15 cellular contexts compared by ENCODE assay signal in the genomic region with DNA sequence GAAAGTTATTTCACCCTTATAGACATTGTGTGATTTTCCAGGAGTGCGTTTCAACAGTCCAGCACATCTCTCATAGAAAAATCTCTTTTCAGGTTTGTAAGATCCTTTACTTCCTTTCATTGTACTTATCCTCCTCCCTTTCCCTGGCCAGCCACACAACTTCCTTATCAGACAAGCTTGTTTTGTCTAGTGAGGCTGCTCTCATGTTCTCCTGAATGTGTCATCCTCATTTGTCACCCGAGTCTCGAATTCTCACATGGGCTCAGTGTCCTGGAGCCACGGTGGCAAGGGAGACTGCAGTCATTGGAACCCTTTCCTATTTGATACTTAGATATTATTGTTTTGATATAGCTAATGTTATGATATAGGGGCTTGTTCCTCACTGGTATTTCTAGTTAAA. TPM values are rescaled to one million over a fixed set of nuclear protein-coding genes. Genes with fewer than 3 reads are reported as not detected.
A peak's percentile ranks its signal among the peaks of the same experiment; 100 is the strongest.
DNase-seq lines count a peak whose midpoint lies in the region; ATAC-seq and TF ChIP-seq lines count a peak whose summit lies in the region.
"Had no signal": no experiment of that assay in that cellular context is flagged by ENCODE, and none has a peak within 500 bp of the region (broad histone marks: within the 10 kb centered on the region; RNA-seq: fewer than 3 reads in every experiment).

No MANE protein-coding gene starts in this region.

- peak overlapping the region in 1 of 2 experiments; percentile 0; a peak in 1 of 4 replicates for H3K4me3 ChIP-seq in SK-N-SH (ENCODE audit: low read depth in 2 of 2, low read length in 1 of 2)
- H3K4me3 ChIP-seq in gastroesophageal sphincter, result no peak overlapping the region
- H3K4me3 ChIP-seq in parathyroid adenoma (ENCODE audit: low read depth, low read length), result peak overlapping the region; percentile 9
- H3K4me3 ChIP-seq: dorsolateral prefrontal cortex, pancreas had no signal

- peak overlapping the region; percentile 66 for H2AFZ ChIP-seq in SK-N-SH (ENCODE audit: low read depth)
- no peak overlapping the region for H2AFZ ChIP-seq in parathyroid adenoma

- POLR2A ChIA-PET in SK-N-SH (lab: Yijun Ruan, JAX), result interaction anchor here (1.2 to 1.5 kb wide), 4 partner anchors 14 to 69 kb away, joined by 3 to 5 read pairs (median 4); no protein-coding TSS in a partner anchor

- CTCF ChIA-PET in SK-N-SH (lab: Yijun Ruan, JAX), result interaction anchor here (0.6 to 2.8 kb wide), 14 partner anchors 8 to 143 kb away, joined by 3 to 20 read pairs (median 4); a partner anchor contains a TSS

- H3K9me3 ChIP-seq in SK-N-SH, result no peaks in the 10 kb centered on the region
- H3K9me3 ChIP-seq in gastroesophageal sphincter, result no peaks in the 10 kb centered on the region
- no peaks in the 10 kb centered on the region for H3K9me3 ChIP-seq in parathyroid adenoma (ENCODE audit: control insufficient read depth, low read length)
- H3K9me3 ChIP-seq: Caco-2, pancreas had no signal

- H3K27me3 ChIP-seq in SK-N-SH (ENCODE audit: insufficient read depth), result no peaks in the 10 kb centered on the region
- no peaks in the 10 kb centered on the region for H3K27me3 ChIP-seq in gastroesophageal sphincter
- no peaks in the 10 kb centered on the region for H3K27me3 ChIP-seq in parathyroid adenoma (ENCODE audit: control insufficient read depth, insufficient read depth, low read length)
- H3K27me3 ChIP-seq: dorsolateral prefrontal cortex, pancreas had no signal

- peaks cover 19% of the 10 kb centered on the region for H3F3A ChIP-seq in SK-N-SH (replicated peaks; ENCODE audit: insufficient read depth)

- WGBS in SK-N-SH (ENCODE audit: low lambda C conversion rate), result 8% methylated on average over 4 of the region's 4 CpGs
- WGBS in gastroesophageal sphincter (ENCODE audit: low coverage in 1 of 2), 2 donors, result 16 to 20% methylated on average over 4 of the region's 4 CpGs

- H3K36me3 ChIP-seq in SK-N-SH (replicated peaks in 1 of 2; ENCODE audit: control insufficient read depth in 1 of 2, insufficient read depth in 2 of 2, low read length in 1 of 2), result peaks cover 6 to 20% of the 10 kb centered on the region in 2 experiments
- no peaks in the 10 kb centered on the region for H3K36me3 ChIP-seq in gastroesophageal sphincter
- H3K36me3 ChIP-seq in parathyroid adenoma (ENCODE audit: control insufficient read depth, insufficient read depth, low read length), result no peaks in the 10 kb centered on the region
- H3K36me3 ChIP-seq: pancreas had no signal

- no peak for TF ChIP-seq POLR2A in gastroesophageal sphincter (IDR thresholded peaks at IDR 0.05)

- ATAC-seq in gastroesophageal sphincter, result no peak
- no peak for ATAC-seq in HG02938 (IDR thresholded peaks at IDR 0.05; ENCODE audit: unreplicated experiment)

- TF ChIP-seq CTCF in SK-N-SH (IDR thresholded peaks at IDR 0.05) (no peak), gastroesophageal sphincter (IDR thresholded peaks at IDR 0.05) (no peak), parathyroid adenoma (IDR thresholded peaks at IDR 0.05) (no peak)

- H3K4me2 ChIP-seq in SK-N-SH (peak overlapping the region; percentile 58), parathyroid adenoma (ENCODE audit: low read length) (peak overlapping the region; percentile 45)

- DNase-seq in GF-D8 (lab: John Stamatoyannopoulos, UW) (peak; percentile 10), SK-N-SH (no peak), 8988T (no peak), HCEC 1CT (no peak), hippocampal formation (lab: John Stamatoyannopoulos, UW) (no peak)
- DNase-seq: activated CD4-positive, alpha-beta T cell treated with anti-CD3 and anti-CD28 coated beads, Interleukin-2, amount 50 U/mL, for 4 hours; activated naive CD4-positive, alpha-beta T cell treated with anti-CD3 and anti-CD28 coated beads, Interleukin-2, amount 50 U/mL, for 16 hours; Caco-2; dorsolateral prefrontal cortex; NCI-H2107; pancreas; SHP77 had no signal

- H3K9ac ChIP-seq in SK-N-SH (peak overlapping the region; percentile 23; the same call in 1 of the 2 replicates), parathyroid adenoma (no peak overlapping the region)

- H3K4me1 ChIP-seq in SK-N-SH (ENCODE audit: control insufficient read depth in 1 of 2, insufficient read depth in 2 of 2, low read depth in 1 of 2, low read length in 1 of 2) (peaks cover 15 to 64% of the 10 kb centered on the region in 2 experiments; a peak in 2 of 4 replicates), gastroesophageal sphincter (peaks cover 0 to 96% (median 31%) of the 10 kb centered on the region in 3 donors), parathyroid adenoma (no peaks in the 10 kb centered on the region)
- H3K4me1 ChIP-seq: Caco-2 had no signal

- TF ChIP-seq RAD21 in SK-N-SH (IDR thresholded peaks at IDR 0.05; ENCODE audit: low read length), result no peak

- H4K20me1 ChIP-seq in SK-N-SH (ENCODE audit: insufficient read depth), result no peaks in the 10 kb centered on the region

- H3K9me2 ChIP-seq in SK-N-SH, result no peaks in the 10 kb centered on the region

- H3K27ac ChIP-seq in SK-N-SH (ENCODE audit: low read depth in 2 of 2, low read length in 1 of 2) (peak overlapping the region; percentile 59 to 91), gastroesophageal sphincter (peak overlapping the region; percentile 80 to 98 (median 94)), parathyroid adenoma (no peak overlapping the region)
- H3K27ac ChIP-seq: pancreas had no signal

- H3K79me2 ChIP-seq in SK-N-SH (ENCODE audit: insufficient read depth) (no peaks in the 10 kb centered on the region), parathyroid adenoma (no peaks in the 10 kb centered on the region)

- no peak for TF ChIP-seq EP300 in SK-N-SH (IDR thresholded peaks at IDR 0.05; ENCODE audit: borderline replicate concordance in 1 of 2, low read depth in 1 of 2, low read length in 1 of 2)
- no peak for TF ChIP-seq EP300 in gastroesophageal sphincter (IDR thresholded peaks at IDR 0.05)

TF ChIP-seq in SK-N-SH, 30 proteins besides CTCF, POLR2A, EP300 and RAD21 (continues in another document):
- no peak for TF ChIP-seq GABPA (IDR thresholded peaks at IDR 0.05; ENCODE audit: low read depth)
- TF ChIP-seq FOXM1 (IDR thresholded peaks at IDR 0.05; ENCODE audit: low read depth), result no peak
- TF ChIP-seq JUND (IDR thresholded peaks at IDR 0.05), result no peak
- TF ChIP-seq, protein P1, sequence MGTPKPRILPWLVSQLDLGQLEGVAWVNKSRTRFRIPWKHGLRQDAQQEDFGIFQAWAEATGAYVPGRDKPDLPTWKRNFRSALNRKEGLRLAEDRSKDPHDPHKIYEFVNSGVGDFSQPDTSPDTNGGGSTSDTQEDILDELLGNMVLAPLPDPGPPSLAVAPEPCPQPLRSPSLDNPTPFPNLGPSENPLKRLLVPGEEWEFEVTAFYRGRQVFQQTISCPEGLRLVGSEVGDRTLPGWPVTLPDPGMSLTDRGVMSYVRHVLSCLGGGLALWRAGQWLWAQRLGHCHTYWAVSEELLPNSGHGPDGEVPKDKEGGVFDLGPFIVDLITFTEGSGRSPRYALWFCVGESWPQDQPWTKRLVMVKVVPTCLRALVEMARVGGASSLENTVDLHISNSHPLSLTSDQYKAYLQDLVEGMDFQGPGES (IDR thresholded peaks at IDR 0.05; ENCODE audit: low read depth, low read length), result no peak
- TF ChIP-seq, protein P2, sequence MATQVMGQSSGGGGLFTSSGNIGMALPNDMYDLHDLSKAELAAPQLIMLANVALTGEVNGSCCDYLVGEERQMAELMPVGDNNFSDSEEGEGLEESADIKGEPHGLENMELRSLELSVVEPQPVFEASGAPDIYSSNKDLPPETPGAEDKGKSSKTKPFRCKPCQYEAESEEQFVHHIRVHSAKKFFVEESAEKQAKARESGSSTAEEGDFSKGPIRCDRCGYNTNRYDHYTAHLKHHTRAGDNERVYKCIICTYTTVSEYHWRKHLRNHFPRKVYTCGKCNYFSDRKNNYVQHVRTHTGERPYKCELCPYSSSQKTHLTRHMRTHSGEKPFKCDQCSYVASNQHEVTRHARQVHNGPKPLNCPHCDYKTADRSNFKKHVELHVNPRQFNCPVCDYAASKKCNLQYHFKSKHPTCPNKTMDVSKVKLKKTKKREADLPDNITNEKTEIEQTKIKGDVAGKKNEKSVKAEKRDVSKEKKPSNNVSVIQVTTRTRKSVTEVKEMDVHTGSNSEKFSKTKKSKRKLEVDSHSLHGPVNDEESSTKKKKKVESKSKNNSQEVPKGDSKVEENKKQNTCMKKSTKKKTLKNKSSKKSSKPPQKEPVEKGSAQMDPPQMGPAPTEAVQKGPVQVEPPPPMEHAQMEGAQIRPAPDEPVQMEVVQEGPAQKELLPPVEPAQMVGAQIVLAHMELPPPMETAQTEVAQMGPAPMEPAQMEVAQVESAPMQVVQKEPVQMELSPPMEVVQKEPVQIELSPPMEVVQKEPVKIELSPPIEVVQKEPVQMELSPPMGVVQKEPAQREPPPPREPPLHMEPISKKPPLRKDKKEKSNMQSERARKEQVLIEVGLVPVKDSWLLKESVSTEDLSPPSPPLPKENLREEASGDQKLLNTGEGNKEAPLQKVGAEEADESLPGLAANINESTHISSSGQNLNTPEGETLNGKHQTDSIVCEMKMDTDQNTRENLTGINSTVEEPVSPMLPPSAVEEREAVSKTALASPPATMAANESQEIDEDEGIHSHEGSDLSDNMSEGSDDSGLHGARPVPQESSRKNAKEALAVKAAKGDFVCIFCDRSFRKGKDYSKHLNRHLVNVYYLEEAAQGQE (IDR thresholded peaks at IDR 0.05; ENCODE audit: low read depth, low read length), result no peak
- TF ChIP-seq, protein P3, sequence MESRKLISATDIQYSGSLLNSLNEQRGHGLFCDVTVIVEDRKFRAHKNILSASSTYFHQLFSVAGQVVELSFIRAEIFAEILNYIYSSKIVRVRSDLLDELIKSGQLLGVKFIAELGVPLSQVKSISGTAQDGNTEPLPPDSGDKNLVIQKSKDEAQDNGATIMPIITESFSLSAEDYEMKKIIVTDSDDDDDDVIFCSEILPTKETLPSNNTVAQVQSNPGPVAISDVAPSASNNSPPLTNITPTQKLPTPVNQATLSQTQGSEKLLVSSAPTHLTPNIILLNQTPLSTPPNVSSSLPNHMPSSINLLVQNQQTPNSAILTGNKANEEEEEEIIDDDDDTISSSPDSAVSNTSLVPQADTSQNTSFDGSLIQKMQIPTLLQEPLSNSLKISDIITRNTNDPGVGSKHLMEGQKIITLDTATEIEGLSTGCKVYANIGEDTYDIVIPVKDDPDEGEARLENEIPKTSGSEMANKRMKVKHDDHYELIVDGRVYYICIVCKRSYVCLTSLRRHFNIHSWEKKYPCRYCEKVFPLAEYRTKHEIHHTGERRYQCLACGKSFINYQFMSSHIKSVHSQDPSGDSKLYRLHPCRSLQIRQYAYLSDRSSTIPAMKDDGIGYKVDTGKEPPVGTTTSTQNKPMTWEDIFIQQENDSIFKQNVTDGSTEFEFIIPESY (IDR thresholded peaks at IDR 0.05; ENCODE audit: borderline replicate concordance, low read depth), result no peak
- TF ChIP-seq EZH2phosphoT487 (IDR thresholded peaks at IDR 0.05; ENCODE audit: borderline replicate concordance, low read depth), result no peak
- no peak for TF ChIP-seq NFIC (IDR thresholded peaks at IDR 0.05; ENCODE audit: borderline replicate concordance)

RNA-seq across cellular contexts. Expression of a gene that starts 16.9 kb away (rescaled TPM):
- 7.2 and 10.8 TPM in 2 replicates for polyA plus RNA-seq in SK-N-SH (2012; rRNA removed)
- 10.9 and 14.7 TPM in 2 replicates for polyA plus RNA-seq in SK-N-SH (2012; cell fraction: cytosol; rRNA removed)
- 6.6 and 10.1 TPM in 2 replicates for polyA plus RNA-seq in SK-N-SH (2012; cell fraction: nucleus; rRNA removed)
- 1,000 to 10,000 TPM; 1,547 to 3,168 (median 2,047) TPM for total RNA-seq in gastroesophageal sphincter
